ENCODE assay signal across 21 cellular contexts in the genomic region with DNA sequence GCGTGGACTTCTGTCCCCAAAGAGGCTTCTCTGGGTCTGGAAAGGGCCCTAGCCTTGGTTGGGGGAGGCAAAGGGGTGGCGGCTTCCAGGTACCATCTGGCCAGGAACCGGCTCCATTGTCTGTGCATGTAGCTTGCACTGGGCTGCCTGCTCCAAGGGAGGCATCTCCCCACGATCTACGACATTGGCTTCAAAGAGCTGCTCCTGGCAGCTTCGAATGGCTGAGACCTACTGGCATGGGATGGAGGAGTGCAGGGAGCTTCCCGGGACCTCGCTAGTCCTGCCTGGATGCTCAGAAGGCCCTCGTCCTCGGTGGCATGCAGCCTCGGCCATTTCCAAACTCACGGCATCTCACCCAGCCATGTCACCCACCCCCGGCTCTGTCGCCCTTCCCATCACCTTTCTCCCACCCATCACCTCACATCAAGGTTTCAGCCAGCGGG.
A peak's percentile ranks its signal among the peaks of the same experiment; 100 is the strongest.
DNase-seq lines count a peak whose midpoint lies in the region; ATAC-seq and TF ChIP-seq lines count a peak whose summit lies in the region.
"Had no signal": no experiment of that assay in that cellular context is flagged by ENCODE, and none has a peak within 500 bp of the region (broad histone marks: within the 10 kb centered on the region; RNA-seq: fewer than 3 reads in every experiment).

No MANE protein-coding gene starts in this region.

- no peaks in the 10 kb centered on the region for H3K4me1 ChIP-seq in endodermal cell (ENCODE audit: control insufficient read depth, insufficient read depth, low read length)
- no peaks in the 10 kb centered on the region for H3K4me1 ChIP-seq in neuronal stem cell (ENCODE audit: control insufficient read depth in 2 of 2, insufficient read depth in 1 of 2, low read depth in 1 of 2, low read length in 2 of 2)
- H3K4me1 ChIP-seq: BE2C, HAP-1 had no signal

- peaks cover 7% of the 10 kb centered on the region for H3K27me3 Mint-ChIP-seq in endodermal cell (ENCODE audit: insufficient read depth)

- H3K4ac ChIP-seq in neuronal stem cell (ENCODE audit: low read length): no peak overlapping the region

- no peak overlapping the region for H2BK120ac ChIP-seq in neuronal stem cell (ENCODE audit: low read depth, low read length)

- ATAC-seq in GM19395 (IDR thresholded peaks at IDR 0.05; ENCODE audit: unreplicated experiment): no peak
- ATAC-seq: GM12878, HepG2 had no signal

- H3K4me3 Mint-ChIP-seq in endodermal cell: no peak overlapping the region
- H3K4me3 Mint-ChIP-seq: CD4-positive, CD25-positive, alpha-beta regulatory T cell; CD8-positive, alpha-beta memory T cell had no signal

- no peak for TF ChIP-seq CTCF in endodermal cell (conservative IDR thresholded peaks at IDR 0.05)

- H3K36me3 Mint-ChIP-seq in endodermal cell (ENCODE audit: low read depth): no peaks in the 10 kb centered on the region
- H3K36me3 Mint-ChIP-seq: CD4-positive, CD25-positive, alpha-beta regulatory T cell; CD8-positive, alpha-beta memory T cell had no signal

- no peak overlapping the region for H4K8ac ChIP-seq in neuronal stem cell (ENCODE audit: low read depth, low read length)

- no peak overlapping the region for H3K14ac ChIP-seq in neuronal stem cell (ENCODE audit: low read length)

- no peak overlapping the region for H2AFZ ChIP-seq in neuronal stem cell (ENCODE audit: low read length)
- H2AFZ ChIP-seq: GM23248 had no signal

- H3K4me2 ChIP-seq in neuronal stem cell (ENCODE audit: insufficient read depth, low read length, poor library complexity, severe bottlenecking): no peak overlapping the region

- no peak overlapping the region for H2BK5ac ChIP-seq in neuronal stem cell (ENCODE audit: low read length)

- H3K27ac ChIP-seq in endodermal cell (ENCODE audit: low read depth, low read length): no peak overlapping the region
- H3K27ac ChIP-seq in neuronal stem cell (replicated peaks; ENCODE audit: low read length): no peak overlapping the region
- H3K27ac ChIP-seq: GM23248 had no signal

- H3K36me3 ChIP-seq in endodermal cell (ENCODE audit: control insufficient read depth, insufficient read depth, low read length) (no peaks in the 10 kb centered on the region), neuronal stem cell (replicated peaks in 1 of 2; ENCODE audit: control insufficient read depth in 2 of 2, insufficient read depth in 2 of 2, low read length in 2 of 2) (no peaks in the 10 kb centered on the region)
- H3K36me3 ChIP-seq: BE2C, HAP-1 had no signal

- peaks cover 2% of the 10 kb centered on the region for H3K4me1 Mint-ChIP-seq in endodermal cell

- H2AK5ac ChIP-seq in neuronal stem cell (ENCODE audit: low read depth, low read length): no peak overlapping the region

- H4K91ac ChIP-seq in neuronal stem cell (ENCODE audit: low read depth, low read length, poor library complexity): no peak overlapping the region

- H3K18ac ChIP-seq in neuronal stem cell (ENCODE audit: low read length): no peak overlapping the region

- H3K9me3 Mint-ChIP-seq in endodermal cell: no peaks in the 10 kb centered on the region
- H3K9me3 Mint-ChIP-seq: CD4-positive, CD25-positive, alpha-beta regulatory T cell; CD8-positive, alpha-beta memory T cell had no signal

- H3K4me3 ChIP-seq in endodermal cell (ENCODE audit: low read length) (no peak overlapping the region), neuronal stem cell (ENCODE audit: low read length in 2 of 2) (no peak overlapping the region)
- H3K4me3 ChIP-seq: GM12878, GM23248, HAP-1 had no signal

- H3K9ac ChIP-seq in endodermal cell (ENCODE audit: extremely low read depth, low read length, poor library complexity, severe bottlenecking) (no peak overlapping the region), neuronal stem cell (ENCODE audit: low read depth, low read length, poor library complexity) (no peak overlapping the region)
- H3K9ac ChIP-seq: GM23248 had no signal

- H3K27me3 ChIP-seq in endodermal cell (ENCODE audit: control insufficient read depth, insufficient read depth, low read length, poor library complexity, severe bottlenecking) (no peaks in the 10 kb centered on the region), neuronal stem cell (ENCODE audit: control insufficient read depth in 3 of 3, insufficient read depth in 3 of 3, low read depth in 1 of 3, low read length in 3 of 3) (peaks cover 0 to 2% (median 0%) of the 10 kb centered on the region in 3 experiments)

- H2BK15ac ChIP-seq in neuronal stem cell (ENCODE audit: low read length): no peak overlapping the region

- H3K9me3 ChIP-seq in endodermal cell (ENCODE audit: control insufficient read depth, low read length) (no peaks in the 10 kb centered on the region), neuronal stem cell (replicated peaks in 1 of 2; ENCODE audit: control insufficient read depth in 2 of 2, insufficient read depth in 1 of 2, low read depth in 1 of 2, low read length in 2 of 2) (no peaks in the 10 kb centered on the region)
- H3K9me3 ChIP-seq: BE2C, HAP-1 had no signal

- DNase-seq in activated effector memory CD4-positive, alpha-beta T cell treated with anti-CD3 and anti-CD28 coated beads, Interleukin-2, amount 50 U/mL, for 16 hours: peak; percentile 48
- DNase-seq in activated effector memory CD4-positive, alpha-beta T cell treated with Interleukin-2 at 50 U/mL for 16 hours: no peak
- DNase-seq in endodermal cell (peak; percentile 35), neuronal stem cell (ENCODE audit: low spot score) (no peak), nucleus accumbens (lab: John Stamatoyannopoulos, UW) (no peak)
- DNase-seq in stimulated activated naive CD4-positive, alpha-beta T cell treated with Interleukin-2 at 50 U/mL for 16 hours (lab: John Stamatoyannopoulos, UW): no peak
- DNase-seq: ACHN; BE2C; C1 segment of cervical spinal cord; CD4-positive, CD25-positive, alpha-beta regulatory T cell; CD8-positive, alpha-beta memory T cell; COR-L47; DMS 273 treated with DMSO at 0.1 percent for 48 hours; DMS53; DND-41; EL; GM23248 had no signal

- H3K79me1 ChIP-seq in neuronal stem cell (ENCODE audit: low read depth, low read length): no peaks in the 10 kb centered on the region

- H3K27ac Mint-ChIP-seq in endodermal cell: no peak overlapping the region
- H3K27ac Mint-ChIP-seq: CD4-positive, CD25-positive, alpha-beta regulatory T cell; CD8-positive, alpha-beta memory T cell had no signal

- no peak overlapping the region for H2BK12ac ChIP-seq in neuronal stem cell (ENCODE audit: low read length)

- WGBS in endodermal cell (ENCODE audit: insufficient coverage in 1 of 2, insufficient read length in 1 of 2), 2 experiments: 86 to 94% methylated on average over 4 to 15 of the region's 15 CpGs
- WGBS in neuronal stem cell (ENCODE audit: extremely low coverage in 2 of 2, insufficient read length in 2 of 2, insufficient replicate concordance in 1 of 2), 2 donors: no CpG with 5 or more reads among the region's 15 CpGs

- peak overlapping the region; percentile 35 for H3K23ac ChIP-seq in neuronal stem cell (ENCODE audit: low read depth, low read length, poor library complexity)

Comparison
In these comparisons a context has a peak if more than half of its experiments do, and no peak if none do; other contexts are left out.
1. DNase-seq: peak in activated effector memory CD4-positive, alpha-beta T cell treated with anti-CD3 and anti-CD28 coated beads, Interleukin-2, amount 50 U/mL, for 16 hours (single experiment) and endodermal cell (single experiment); none in activated effector memory CD4-positive, alpha-beta T cell treated with Interleukin-2 at 50 U/mL for 16 hours (single experiment), neuronal stem cell (single experiment), stimulated activated naive CD4-positive, alpha-beta T cell treated with Interleukin-2 at 50 U/mL for 16 hours (single experiment) and nucleus accumbens (0 of 56).